18 cellular contexts compared by ENCODE assay signal in genomic region chrX:3175659-3176438, GRCh38.
DNase-seq lines count a peak whose midpoint lies in the region; ATAC-seq, FAIRE-seq and TF ChIP-seq lines count a peak whose summit lies in the region.
"Had no signal": no experiment of that assay in that cellular context is flagged by ENCODE, and none has a peak within 500 bp of the region (broad histone marks: within the 10 kb centered on the region; RNA-seq: fewer than 3 reads in every experiment).

No MANE protein-coding gene starts in this region.

- peaks cover 3% of the 10 kb centered on the region for H3K27me3 Mint-ChIP-seq in type B pancreatic cell
- H3K27me3 Mint-ChIP-seq: activated naive CD8-positive, alpha-beta T cell treated with anti-CD3 and anti-CD28 coated beads, Interleukin-2, amount 50 U/mL, for 24 hours; T-cell had no signal

- no peaks in the 10 kb centered on the region for H3K9me3 Mint-ChIP-seq in type B pancreatic cell
- H3K9me3 Mint-ChIP-seq: activated naive CD8-positive, alpha-beta T cell treated with anti-CD3 and anti-CD28 coated beads, Interleukin-2, amount 50 U/mL, for 24 hours; natural killer cell had no signal

- no peaks in the 10 kb centered on the region for H3K36me3 ChIP-seq in kidney (ENCODE audit: control insufficient read depth in 1 of 2, insufficient read depth in 2 of 2, low read length in 2 of 2)
- H3K36me3 ChIP-seq: left lung, stomach had no signal

- H3K27ac Mint-ChIP-seq in type B pancreatic cell: peak overlapping the region; percentile 95
- H3K27ac Mint-ChIP-seq: activated naive CD8-positive, alpha-beta T cell treated with anti-CD3 and anti-CD28 coated beads, Interleukin-2, amount 50 U/mL, for 24 hours; CD8-positive, alpha-beta memory T cell; natural killer cell; T-cell had no signal

- TF ChIP-seq CTCF in astrocyte of the spinal cord (IDR thresholded peaks at IDR 0.05; ENCODE audit: low read depth, low read length) (no peak), kidney (IDR thresholded peaks at IDR 0.05; ENCODE audit: borderline replicate concordance, extremely low read depth, insufficient read depth) (no peak), type B pancreatic cell (conservative IDR thresholded peaks at IDR 0.05) (no peak)

- in situ Hi-C loops in astrocyte of the spinal cord (cut with HindIII; ENCODE audit: low sequenced_read_pairs): no loop called here

- H3K9me3 ChIP-seq in kidney (ENCODE audit: control insufficient read depth in 1 of 2, low read length in 2 of 2): no peaks in the 10 kb centered on the region
- H3K9me3 ChIP-seq: left lung, stomach had no signal

- intact Hi-C loops in kidney (cut with DNase I): no loop called here

- no peak overlapping the region for H3K27ac ChIP-seq in kidney (ENCODE audit: low read depth in 2 of 2, low read length in 2 of 2)
- H3K27ac ChIP-seq: left lung, stomach had no signal

- DNase-seq in H4 (ENCODE audit: low spot score) (peak; percentile 18), astrocyte of the spinal cord (ENCODE audit: low read depth, low spot score) (peak; percentile 70), kidney (no peak), type B pancreatic cell (ENCODE audit: extremely low spot score, unreplicated experiment) (no peak), NCI-H510A treated with DMSO at 0.1 percent for 48 hours (lab: John Stamatoyannopoulos, UW) (no peak)
- no peak for DNase-seq in stimulated activated CD4-positive, alpha-beta T cell treated with anti-CD3 and anti-CD28 coated beads, Interleukin-4, amount 100 ng/mL, for 24 hours
- DNase-seq: activated CD4-positive, alpha-beta T cell treated with anti-CD3 and anti-CD28 coated beads for 1 hour; activated naive CD8-positive, alpha-beta T cell treated with anti-CD3 and anti-CD28 coated beads, Interleukin-2, amount 50 U/mL, for 24 hours; activated T-cell treated with anti-CD3 and anti-CD28 coated beads for 4 hours; CD8-positive, alpha-beta memory T cell; dermis blood vessel endothelial cell; left lung; MV-4-11; natural killer cell; NCI-H2171 treated with DMSO at 0.1 percent for 48 hours; stomach; T-cell had no signal

- peak; percentile 3 for FAIRE-seq in kidney (lab: Jason Lieb, UNC)

- H3K4me3 ChIP-seq in astrocyte of the spinal cord (ENCODE audit: low read depth, low read length) (no peak overlapping the region), kidney (ENCODE audit: low read length in 2 of 2) (no peak overlapping the region)
- H3K4me3 ChIP-seq: left lung, stomach had no signal

- no peaks in the 10 kb centered on the region for H3K4me1 ChIP-seq in kidney (ENCODE audit: control insufficient read depth in 1 of 2, insufficient read depth in 1 of 2, low read depth in 1 of 2, low read length in 2 of 2)
- H3K4me1 ChIP-seq: left lung, stomach had no signal

- peaks cover 42% of the 10 kb centered on the region for H3K4me1 Mint-ChIP-seq in type B pancreatic cell (ENCODE audit: unreplicated experiment)
- H3K4me1 Mint-ChIP-seq: activated naive CD8-positive, alpha-beta T cell treated with anti-CD3 and anti-CD28 coated beads, Interleukin-2, amount 50 U/mL, for 24 hours; CD8-positive, alpha-beta memory T cell; natural killer cell; T-cell had no signal

- peak overlapping the region; percentile 68 for H3K4me3 Mint-ChIP-seq in type B pancreatic cell
- H3K4me3 Mint-ChIP-seq: activated naive CD8-positive, alpha-beta T cell treated with anti-CD3 and anti-CD28 coated beads, Interleukin-2, amount 50 U/mL, for 24 hours; CD8-positive, alpha-beta memory T cell; natural killer cell; T-cell had no signal

- no peak overlapping the region for H3K9ac ChIP-seq in kidney (ENCODE audit: low read length in 2 of 2)

- no peaks in the 10 kb centered on the region for H3K36me3 Mint-ChIP-seq in type B pancreatic cell
- H3K36me3 Mint-ChIP-seq: CD8-positive, alpha-beta memory T cell; natural killer cell; T-cell had no signal

- no peak for ATAC-seq in HG03439 (IDR thresholded peaks at IDR 0.05; ENCODE audit: unreplicated experiment)
- ATAC-seq: activated naive CD8-positive, alpha-beta T cell treated with anti-CD3 and anti-CD28 coated beads, Interleukin-2, amount 50 U/mL, for 24 hours; left lung; natural killer cell; T-cell had no signal

Comparison
In these comparisons a context has a peak if more than half of its experiments do, and no peak if none do; other contexts are left out.
1. DNase-seq: peak in H4 (single experiment) and astrocyte of the spinal cord (single experiment); none in kidney (single experiment), type B pancreatic cell (single experiment), NCI-H510A treated with DMSO at 0.1 percent for 48 hours (single experiment) and stimulated activated CD4-positive, alpha-beta T cell treated with anti-CD3 and anti-CD28 coated beads, Interleukin-4, amount 100 ng/mL, for 24 hours (single experiment).